1 cellular context compared by ENCODE assay signal in genomic region chr20:49603209-49603627, GRCh38.
TF ChIP-seq lines count a peak whose summit lies in the region.

No MANE protein-coding gene starts in this region.

TF ChIP-seq in HepG2, 621 proteins besides CTCF, POLR2A, EP300 and RAD21 (continued from another document and continues in another):
- no peak for TF ChIP-seq MYPOP (CRISPR knock-in tag; IDR thresholded peaks at IDR 0.05)
- peak; percentile 69; the same call in 1 of the 2 replicates for TF ChIP-seq IKZF5 (CRISPR knock-in tag; IDR thresholded peaks at IDR 0.05)
- no peak for TF ChIP-seq ZNF569 (CRISPR knock-in tag; IDR thresholded peaks at IDR 0.05; ENCODE audit: borderline replicate concordance)
- no peak for TF ChIP-seq ZNF766 (CRISPR knock-in tag; IDR thresholded peaks at IDR 0.05; ENCODE audit: borderline replicate concordance)
- TF ChIP-seq THYN1 (CRISPR knock-in tag; IDR thresholded peaks at IDR 0.05; ENCODE audit: borderline replicate concordance, low read depth), result no peak
- TF ChIP-seq ZBTB43 (CRISPR knock-in tag; conservative IDR thresholded peaks at IDR 0.05), result no peak
- TF ChIP-seq THAP9 (CRISPR knock-in tag; IDR thresholded peaks at IDR 0.05; ENCODE audit: borderline replicate concordance), result peak; percentile 60; the same call in 1 of the 2 replicates
- peak; percentile 35; the same call in 1 of the 2 replicates for TF ChIP-seq RFXAP (CRISPR knock-in tag; IDR thresholded peaks at IDR 0.05; ENCODE audit: borderline replicate concordance)
- no peak for TF ChIP-seq ZNF143 (CRISPR knock-in tag; IDR thresholded peaks at IDR 0.05)
- peak; percentile 57 for TF ChIP-seq FOSL2 (CRISPR knock-in tag; IDR thresholded peaks at IDR 0.05)
- no peak for TF ChIP-seq TFAP4 (IDR thresholded peaks at IDR 0.05; ENCODE audit: borderline replicate concordance, low read depth)
- no peak for TF ChIP-seq MED8 (CRISPR knock-in tag; IDR thresholded peaks at IDR 0.05; ENCODE audit: insufficient replicate concordance)
- no peak for TF ChIP-seq TERF1 (CRISPR knock-in tag; IDR thresholded peaks at IDR 0.05)
- no peak for TF ChIP-seq RFX5 (IDR thresholded peaks at IDR 0.05; ENCODE audit: low read depth, low read length)
- TF ChIP-seq DBP (CRISPR knock-in tag; IDR thresholded peaks at IDR 0.05; ENCODE audit: not compliant biosample characterization), result no peak
- TF ChIP-seq ZNF773 (CRISPR knock-in tag; IDR thresholded peaks at IDR 0.05; ENCODE audit: borderline replicate concordance), result no peak
- no peak for TF ChIP-seq AGO2 (optimal IDR thresholded peaks at IDR 0.05; ENCODE audit: low read depth, low read length)
- TF ChIP-seq ARID5B (CRISPR knock-in tag; IDR thresholded peaks at IDR 0.05), result peak; percentile 61
- TF ChIP-seq ATF7-NPFF (CRISPR knock-in tag; IDR thresholded peaks at IDR 0.05; ENCODE audit: low read depth), result no peak
- TF ChIP-seq SAFB2 (CRISPR knock-in tag; IDR thresholded peaks at IDR 0.05; ENCODE audit: borderline replicate concordance, low read depth), result peak; percentile 48; the same call in 1 of the 2 replicates
- TF ChIP-seq ZNF383 (CRISPR knock-in tag; IDR thresholded peaks at IDR 0.05; ENCODE audit: borderline replicate concordance), result no peak
- TF ChIP-seq BRCA1 (CRISPR knock-in tag; IDR thresholded peaks at IDR 0.05), result no peak
- no peak for TF ChIP-seq ATM (IDR thresholded peaks at IDR 0.05; ENCODE audit: borderline replicate concordance)
- peak; percentile 19; the same call in 1 of the 2 replicates for TF ChIP-seq MIER3 (CRISPR knock-in tag; IDR thresholded peaks at IDR 0.05; ENCODE audit: borderline replicate concordance)
- TF ChIP-seq ZBTB21 (CRISPR knock-in tag; IDR thresholded peaks at IDR 0.05), result no peak; the same call in 1 of the 2 replicates
- TF ChIP-seq FOXP4 (CRISPR knock-in tag; IDR thresholded peaks at IDR 0.05), result peak; percentile 61
- TF ChIP-seq KAT2B (IDR thresholded peaks at IDR 0.05; ENCODE audit: borderline replicate concordance, low read depth, low read length), result no peak
- TF ChIP-seq TFE3 (CRISPR knock-in tag; IDR thresholded peaks at IDR 0.05), result peak; percentile 25; the same call in 1 of the 2 replicates
- no peak for TF ChIP-seq ZNF503 (CRISPR knock-in tag; IDR thresholded peaks at IDR 0.05)
- TF ChIP-seq NR1H2 (CRISPR knock-in tag; IDR thresholded peaks at IDR 0.05; ENCODE audit: borderline replicate concordance, low read depth), result no peak
- no peak for TF ChIP-seq ZNF280D (CRISPR knock-in tag; IDR thresholded peaks at IDR 0.05)
- peak; percentile 76 for TF ChIP-seq KDM2A (CRISPR knock-in tag; IDR thresholded peaks at IDR 0.05; ENCODE audit: borderline replicate concordance, low read depth)
